Comparison of ENCODE assay signal across 28 cellular contexts in the genomic region with DNA sequence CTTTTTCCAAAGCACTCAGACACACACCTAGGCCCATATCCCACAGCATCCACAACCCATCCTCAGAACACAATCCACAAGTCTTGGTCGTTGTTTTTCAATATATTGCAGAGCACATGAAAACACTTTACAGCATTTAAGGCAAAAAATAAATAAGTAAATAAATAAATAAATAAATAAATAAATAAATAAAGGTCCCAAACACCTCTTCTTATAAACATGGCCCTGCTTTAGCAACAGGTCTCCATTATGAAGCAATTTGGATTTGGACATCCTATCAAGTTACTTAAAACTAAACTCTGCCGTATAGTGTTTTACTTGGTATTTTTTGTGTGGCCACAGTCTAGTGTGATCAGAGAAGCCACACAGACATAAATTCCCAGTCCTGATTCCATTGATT.
"Had no signal": no experiment of that assay in that cellular context is flagged by ENCODE, and none has a peak within 500 bp of the region (broad histone marks: within the 10 kb centered on the region; RNA-seq: fewer than 3 reads in every experiment).

No MANE protein-coding gene starts in this region.

- H3K27ac ChIP-seq: stomach, suprapubic skin, testis, thoracic aorta, thyroid gland, tibial artery, tibial nerve, transverse colon, upper lobe of left lung, upper lobe of right lung, uterus, vagina had no signal

- H3K9me3 Mint-ChIP-seq: stimulated activated effector memory CD8-positive, alpha-beta T cell treated with anti-CD3 and anti-CD28 coated beads, Interleukin-12 subunit alpha, Interleukin-12 subunit beta, amount 100 ng/mL, for 72 hours; stimulated activated memory B cell treated with anti-CD40 and anti-IgM and Interleukin-4, amounts not matched to agents 10 μg/mL and 1 μg/mL and 100 μg/mL, for 72 hours; stimulated activated naive B cell treated with anti-CD40 and anti-IgM and Interleukin-4, amounts not matched to agents 10 μg/mL and 1 μg/mL and 100 μg/mL, for 72 hours; stimulated activated naive CD8-positive, alpha-beta T cell treated with anti-CD3 and anti-CD28 coated beads, Interleukin-15, amount 100 ng/mL, for 72 hours; stimulated activated naive CD8-positive, alpha-beta T cell treated with anti-CD3 and anti-CD28 coated beads, Interleukin-15, Interleukin-2, amounts not matched to agents 100 ng/mL and 50 ng/mL, for 24 hours; type B pancreatic cell had no signal

- H3K9me3 ChIP-seq: stomach, suprapubic skin, testis, thoracic aorta, thyroid gland, tibial artery, tibial nerve, transverse colon, upper lobe of left lung, upper lobe of right lung, uterus, vagina had no signal

- H3K36me3 Mint-ChIP-seq: stimulated activated effector memory CD8-positive, alpha-beta T cell treated with anti-CD3 and anti-CD28 coated beads, Interleukin-12 subunit alpha, Interleukin-12 subunit beta, amount 100 ng/mL, for 72 hours had no signal

- H3K27me3 Mint-ChIP-seq: stimulated activated memory B cell treated with anti-CD40 and anti-IgM and Interleukin-4, amounts not matched to agents 10 μg/mL and 1 μg/mL and 100 μg/mL, for 72 hours; stimulated activated naive B cell treated with anti-CD40 and anti-IgM and Interleukin-4, amounts not matched to agents 10 μg/mL and 1 μg/mL and 100 μg/mL, for 72 hours; stimulated activated naive CD8-positive, alpha-beta T cell treated with anti-CD3 and anti-CD28 coated beads, Interleukin-15, amount 100 ng/mL, for 72 hours; stimulated activated naive CD8-positive, alpha-beta T cell treated with anti-CD3 and anti-CD28 coated beads, Interleukin-15, Interleukin-2, amounts not matched to agents 100 ng/mL and 50 ng/mL, for 24 hours; type B pancreatic cell had no signal

- H3K4me3 ChIP-seq: stomach, suprapubic skin, testis, thoracic aorta, thyroid gland, tibial artery, tibial nerve, transverse colon, upper lobe of left lung, upper lobe of right lung, uterus, vagina had no signal

- H3K4me3 Mint-ChIP-seq: stimulated activated effector memory CD8-positive, alpha-beta T cell treated with anti-CD3 and anti-CD28 coated beads, Interleukin-12 subunit alpha, Interleukin-12 subunit beta, amount 100 ng/mL, for 72 hours; stimulated activated memory B cell treated with anti-CD40 and anti-IgM and Interleukin-4, amounts not matched to agents 10 μg/mL and 1 μg/mL and 100 μg/mL, for 72 hours; stimulated activated naive B cell treated with anti-CD40 and anti-IgM and Interleukin-4, amounts not matched to agents 10 μg/mL and 1 μg/mL and 100 μg/mL, for 72 hours; stimulated activated naive CD8-positive, alpha-beta T cell treated with anti-CD3 and anti-CD28 coated beads, Interleukin-15, amount 100 ng/mL, for 72 hours; stimulated activated naive CD8-positive, alpha-beta T cell treated with anti-CD3 and anti-CD28 coated beads, Interleukin-15, Interleukin-2, amounts not matched to agents 100 ng/mL and 50 ng/mL, for 24 hours; type B pancreatic cell had no signal

- FAIRE-seq: urothelium cell line had no signal

- DNase-seq: stimulated activated CD4-positive, alpha-beta T cell treated with anti-CD3 and anti-CD28 coated beads, Interleukin-2, amount 100 ng/mL, for 48 hours; stimulated activated CD4-positive, alpha-beta T cell treated with anti-CD3 and anti-CD28 coated beads, Interleukin-4, amount 100 ng/mL, for 1 hour; stimulated activated CD4-positive, alpha-beta T cell treated with anti-CD3 and anti-CD28 coated beads, Interleukin-4, amount 100 ng/mL, for 24 hours; stimulated activated CD4-positive, alpha-beta T cell treated with anti-CD3 and anti-CD28 coated beads, Interleukin-4, amount 100 ng/mL, for 4 hours; stimulated activated CD8-positive, alpha-beta memory T cell treated with anti-CD3 and anti-CD28 coated beads, Interleukin-4, amount 100 ng/mL, for 48 hours; stimulated activated naive B cell treated with anti-CD40 and anti-IgM and Interleukin-4, amounts not matched to agents 10 μg/mL and 1 μg/mL and 100 μg/mL, for 72 hours; stimulated activated naive CD4-positive, alpha-beta T cell; stimulated activated naive CD4-positive, alpha-beta T cell treated with Interleukin-2 at 50 U/mL for 16 hours; stimulated activated naive CD8-positive, alpha-beta T cell treated with anti-CD3 and anti-CD28 coated beads, Interleukin-15, amount 100 ng/mL, for 72 hours; stomach; substantia nigra; testis; thyroid gland; tibial artery; transverse colon; trophoblast cell; upper lobe of left lung; upper lobe of right lung; uterus had no signal

- ATAC-seq: stimulated activated effector memory CD8-positive, alpha-beta T cell treated with anti-CD3 and anti-CD28 coated beads, Interleukin-12 subunit alpha, Interleukin-12 subunit beta, amount 100 ng/mL, for 72 hours; stimulated activated memory B cell treated with anti-CD40 and anti-IgM and Interleukin-4, amounts not matched to agents 10 μg/mL and 1 μg/mL and 100 μg/mL, for 72 hours; stimulated activated naive B cell treated with anti-CD40 and anti-IgM and Interleukin-4, amounts not matched to agents 10 μg/mL and 1 μg/mL and 100 μg/mL, for 72 hours; stimulated activated naive CD8-positive, alpha-beta T cell treated with anti-CD3 and anti-CD28 coated beads, Interleukin-15, amount 100 ng/mL, for 72 hours; upper lobe of right lung had no signal

- H3K4me1 Mint-ChIP-seq: stimulated activated effector memory CD8-positive, alpha-beta T cell treated with anti-CD3 and anti-CD28 coated beads, Interleukin-12 subunit alpha, Interleukin-12 subunit beta, amount 100 ng/mL, for 72 hours; stimulated activated memory B cell treated with anti-CD40 and anti-IgM and Interleukin-4, amounts not matched to agents 10 μg/mL and 1 μg/mL and 100 μg/mL, for 72 hours; stimulated activated naive B cell treated with anti-CD40 and anti-IgM and Interleukin-4, amounts not matched to agents 10 μg/mL and 1 μg/mL and 100 μg/mL, for 72 hours; stimulated activated naive CD8-positive, alpha-beta T cell treated with anti-CD3 and anti-CD28 coated beads, Interleukin-15, amount 100 ng/mL, for 72 hours had no signal

- H3K27me3 ChIP-seq: stomach, suprapubic skin, testis, thyroid gland, tibial artery, tibial nerve, transverse colon, upper lobe of left lung, upper lobe of right lung, uterus, vagina had no signal

- H3K36me3 ChIP-seq: suprapubic skin, thoracic aorta, thyroid gland, tibial artery, transverse colon, upper lobe of left lung, upper lobe of right lung, uterus, vagina had no signal

- H3K4me1 ChIP-seq: stomach, suprapubic skin, testis, thyroid gland, tibial artery, tibial nerve, transverse colon, upper lobe of left lung, upper lobe of right lung, uterus, vagina had no signal

- H3K27ac Mint-ChIP-seq: stimulated activated effector memory CD8-positive, alpha-beta T cell treated with anti-CD3 and anti-CD28 coated beads, Interleukin-12 subunit alpha, Interleukin-12 subunit beta, amount 100 ng/mL, for 72 hours; stimulated activated memory B cell treated with anti-CD40 and anti-IgM and Interleukin-4, amounts not matched to agents 10 μg/mL and 1 μg/mL and 100 μg/mL, for 72 hours; stimulated activated naive B cell treated with anti-CD40 and anti-IgM and Interleukin-4, amounts not matched to agents 10 μg/mL and 1 μg/mL and 100 μg/mL, for 72 hours; stimulated activated naive CD8-positive, alpha-beta T cell treated with anti-CD3 and anti-CD28 coated beads, Interleukin-15, Interleukin-2, amounts not matched to agents 100 ng/mL and 50 ng/mL, for 24 hours; type B pancreatic cell had no signal
